24 cellular contexts compared by ENCODE assay signal in genomic region chr16:58148099-58148498, GRCh38. TPM values are rescaled to one million over a fixed set of nuclear protein-coding genes. Genes with fewer than 3 reads are reported as not detected.
A peak's percentile ranks its signal among the peaks of the same experiment; 100 is the strongest.
DNase-seq lines count a peak whose midpoint lies in the region; ATAC-seq, FAIRE-seq and TF ChIP-seq lines count a peak whose summit lies in the region.
"Had no signal": no experiment of that assay in that cellular context is flagged by ENCODE, and none has a peak within 500 bp of the region (broad histone marks: within the 10 kb centered on the region; RNA-seq: fewer than 3 reads in every experiment).

No MANE protein-coding gene starts in this region.

- no peaks in the 10 kb centered on the region for H3K9me3 ChIP-seq in HepG2 (ENCODE audit: low read length)
- H3K9me3 ChIP-seq in right lobe of liver = no peaks in the 10 kb centered on the region
- H3K9me3 ChIP-seq in H1 (ENCODE audit: insufficient read depth in 2 of 2, low read depth in 1 of 2, low read length in 1 of 2) = no peaks in the 10 kb centered on the region
- no peaks in the 10 kb centered on the region for H3K9me3 ChIP-seq in neural progenitor cell (ENCODE audit: low read depth)
- H3K9me3 ChIP-seq: A549; BLaER1 treated with 17β-estradiol and CSF1 and Interleukin-3, amounts not matched to agents 10 nM and 100 nM; Caco-2 had no signal

- H3K14ac ChIP-seq in H1 (ENCODE audit: insufficient read length) = no peak overlapping the region

- H3K23ac ChIP-seq in H1 (ENCODE audit: insufficient read length) = no peak overlapping the region

- H3K27me3 Mint-ChIP-seq in neural progenitor cell (ENCODE audit: insufficient read depth, low read depth) = peaks cover 6% of the 10 kb centered on the region
- H3K27me3 Mint-ChIP-seq: B cell; CD4-positive, alpha-beta T cell had no signal

- no peak overlapping the region for H4K8ac ChIP-seq in H1 (ENCODE audit: extremely low read depth, insufficient read depth, low read length)

- FAIRE-seq in HepG2 (lab: Jason Lieb, UNC) = no peak
- FAIRE-seq in HTR-8/SVneo (lab: Jason Lieb, UNC) = peak; percentile 66
- no peak for FAIRE-seq in H1 (lab: Jason Lieb, UNC)
- FAIRE-seq: A549, D721Med, G401.6, GM12891, GM19239 had no signal

- no peak overlapping the region for H3K27ac ChIP-seq in HepG2 (ENCODE audit: extremely low read length, insufficient read depth, low read length)
- no peak overlapping the region for H3K27ac ChIP-seq in right lobe of liver
- no peak overlapping the region for H3K27ac ChIP-seq in H1 (ENCODE audit: low read depth, low read length)
- H3K27ac ChIP-seq in neural progenitor cell = no peak overlapping the region
- H3K27ac ChIP-seq: 22Rv1; A549; BLaER1 treated with 17β-estradiol and CSF1 and Interleukin-3, amounts not matched to agents 10 nM and 100 nM; C4-2B had no signal

- no peak overlapping the region for H2BK5ac ChIP-seq in H1 (ENCODE audit: low read depth, low read length)

- H3K4ac ChIP-seq in H1 (replicated peaks; ENCODE audit: insufficient read length, low read depth, low read length) = no peak overlapping the region

- no peak overlapping the region for H3K56ac ChIP-seq in H1 (replicated peaks; ENCODE audit: insufficient read length, low read depth, low read length)

- intact Hi-C loops in HepG2 (cut with micrococcal nuclease; ENCODE audit: unreplicated experiment) (no loop called here), right lobe of liver (cut with DNase I) (no loop called here)

- H2AFZ ChIP-seq in HepG2 (ENCODE audit: low read length) (no peak overlapping the region), H1 (ENCODE audit: low read length) (peak overlapping the region; percentile 90), neural progenitor cell (replicated peaks) (peak overlapping the region; percentile 93)

- H3K79me1 ChIP-seq in H1 (ENCODE audit: low read depth, low read length) = no peaks in the 10 kb centered on the region

- 48% methylated on average over 2 of the region's 2 CpGs for WGBS in HepG2 (ENCODE audit: low lambda C conversion rate)
- 88% methylated on average over 2 of the region's 2 CpGs for WGBS in right lobe of liver (ENCODE audit: insufficient coverage, low coverage, low lambda C conversion rate, missing lambda C conversion rate)
- WGBS in H1 (ENCODE audit: extremely low coverage in 1 of 2, insufficient coverage in 1 of 2, insufficient read length in 1 of 2, insufficient replicate concordance in 2 of 2, low coverage in 1 of 2, low lambda C conversion rate in 2 of 2, missing lambda C conversion rate in 1 of 2), 2 experiments = 82% methylated on average over 2 of the region's 2 CpGs; no CpG with 5 or more reads in 1 of the 2 experiments

- H3K79me2 ChIP-seq in HepG2 (ENCODE audit: insufficient read depth, low read length) (no peaks in the 10 kb centered on the region), H1 (ENCODE audit: control insufficient read depth in 1 of 2, insufficient read depth in 2 of 2, low read length in 2 of 2) (no peaks in the 10 kb centered on the region), neural progenitor cell (ENCODE audit: low read depth) (no peaks in the 10 kb centered on the region)

- TF ChIP-seq RAD21 in HepG2 (CRISPR knock-in tag; IDR thresholded peaks at IDR 0.05) (no peak), H1 (IDR thresholded peaks at IDR 0.05 in 1 of 2, conservative IDR thresholded peaks at IDR 0.05 in 1 of 2; ENCODE audit: low read depth in 2 of 2, low read length in 2 of 2) (no peak)

- no peak overlapping the region for H4K91ac ChIP-seq in H1 (replicated peaks; ENCODE audit: insufficient read length, low read length)

- no peak overlapping the region for H4K5ac ChIP-seq in H1 (ENCODE audit: insufficient read length, low read depth, low read length)

- H3K4me3 ChIP-seq in HepG2 (replicated peaks in 1 of 3; ENCODE audit: insufficient read depth in 1 of 3, low read depth in 2 of 3, low read length in 3 of 3) (no peak overlapping the region), right lobe of liver (no peak overlapping the region), H1 (ENCODE audit: extremely low read depth in 1 of 4, insufficient read depth in 2 of 4, low read depth in 3 of 4, low read length in 4 of 4) (no peak overlapping the region), neural progenitor cell (no peak overlapping the region)
- H3K4me3 ChIP-seq: A549; BLaER1 treated with 17β-estradiol and CSF1 and Interleukin-3, amounts not matched to agents 10 nM and 100 nM had no signal

- H3K9me3 Mint-ChIP-seq in neural progenitor cell = no peaks in the 10 kb centered on the region
- H3K9me3 Mint-ChIP-seq: CD4-positive, alpha-beta T cell; CD8-positive, alpha-beta T cell had no signal

- H3K27me3 ChIP-seq in HepG2 (ENCODE audit: control insufficient read depth in 1 of 2, insufficient read depth in 2 of 2, low read length in 2 of 2) = no peaks in the 10 kb centered on the region
- no peaks in the 10 kb centered on the region for H3K27me3 ChIP-seq in right lobe of liver
- no peaks in the 10 kb centered on the region for H3K27me3 ChIP-seq in H1 (replicated peaks in 1 of 4; ENCODE audit: control insufficient read depth in 3 of 4, extremely low read depth in 1 of 4, insufficient read depth in 3 of 4, low read length in 3 of 4)
- H3K27me3 ChIP-seq in neural progenitor cell = no peaks in the 10 kb centered on the region
- H3K27me3 ChIP-seq: BLaER1 treated with 17β-estradiol and CSF1 and Interleukin-3, amounts not matched to agents 10 nM and 100 nM had no signal

- peaks cover 9% of the 10 kb centered on the region for H3K4me1 ChIP-seq in HepG2 (ENCODE audit: insufficient read depth, low read length)
- no peaks in the 10 kb centered on the region for H3K4me1 ChIP-seq in right lobe of liver
- H3K4me1 ChIP-seq in H1 (replicated peaks in 1 of 4; ENCODE audit: control insufficient read depth in 3 of 4, insufficient read depth in 4 of 4, low read length in 3 of 4) = 0 out of 7 replicates have a peak, but pooled peaks cover 0 to 2% (median 0%) of the 10 kb centered on the region in 4 experiments
- H3K4me1 ChIP-seq in neural progenitor cell = no peaks in the 10 kb centered on the region
- H3K4me1 ChIP-seq: A549; BLaER1 treated with 17β-estradiol and CSF1 and Interleukin-3, amounts not matched to agents 10 nM and 100 nM had no signal

- H3K4me3 Mint-ChIP-seq in neural progenitor cell = no peak overlapping the region
- H3K4me3 Mint-ChIP-seq: B cell; CD4-positive, alpha-beta T cell; CD8-positive, alpha-beta T cell had no signal

- H3K4me2 ChIP-seq in HepG2 (ENCODE audit: low read depth, low read length) (no peak overlapping the region), H1 (ENCODE audit: insufficient read depth in 1 of 2, low read depth in 2 of 2, low read length in 2 of 2) (no peak overlapping the region), neural progenitor cell (no peak overlapping the region)
- H3K4me2 ChIP-seq: A549; BLaER1 treated with 17β-estradiol and CSF1 and Interleukin-3, amounts not matched to agents 10 nM and 100 nM had no signal

- H3K23me2 ChIP-seq in H1 (ENCODE audit: low read depth, low read length) = no peaks in the 10 kb centered on the region; the same call in 1 of the 2 replicates

- DNase-seq in HepG2 (ENCODE audit: low spot score) (no peak), right lobe of liver (no peak), HTR-8/SVneo (ENCODE audit: insufficient read length, low spot score) (no peak), H1 (ENCODE audit: low read depth in 1 of 2, low spot score in 2 of 2) (no peak), neural progenitor cell (ENCODE audit: low spot score) (no peak), nucleus accumbens (lab: John Stamatoyannopoulos, UW) (no peak)
- DNase-seq: AML-193; Caco-2; Calu3; CD4-positive, alpha-beta T cell; CD8-positive, alpha-beta T cell; DMS79 treated with DMSO at 0.1 percent for 48 hours; GF-D8 had no signal

- peaks cover 2% of the 10 kb centered on the region for H3K4me1 Mint-ChIP-seq in neural progenitor cell
- H3K4me1 Mint-ChIP-seq: B cell had no signal

- ATAC-seq in HepG2 (no peak), right lobe of liver (no peak), HG03045 (IDR thresholded peaks at IDR 0.05; ENCODE audit: unreplicated experiment) (no peak), HG03442 (IDR thresholded peaks at IDR 0.05; ENCODE audit: unreplicated experiment) (no peak)
- ATAC-seq: CD8-positive, alpha-beta T cell had no signal

- no peak overlapping the region for H2BK15ac ChIP-seq in H1 (ENCODE audit: low read length)

- H2BK120ac ChIP-seq in H1 (replicated peaks; ENCODE audit: low read depth, low read length) = no peak overlapping the region

- no peaks in the 10 kb centered on the region for H3K36me3 ChIP-seq in HepG2 (replicated peaks in 1 of 2; ENCODE audit: control insufficient read depth in 1 of 2, insufficient read depth in 2 of 2, low read length in 2 of 2)
- no peaks in the 10 kb centered on the region for H3K36me3 ChIP-seq in right lobe of liver
- no peaks in the 10 kb centered on the region for H3K36me3 ChIP-seq in H1 (ENCODE audit: control insufficient read depth in 2 of 4, insufficient read depth in 4 of 4, low read length in 3 of 4)
- no peaks in the 10 kb centered on the region for H3K36me3 ChIP-seq in neural progenitor cell
- H3K36me3 ChIP-seq: BLaER1 treated with 17β-estradiol and CSF1 and Interleukin-3, amounts not matched to agents 10 nM and 100 nM had no signal

- TF ChIP-seq EP300 in HepG2 (IDR thresholded peaks at IDR 0.05; ENCODE audit: low read depth in 2 of 2, low read length in 2 of 2) (no peak), HepG2 (CRISPR knock-in tag; IDR thresholded peaks at IDR 0.05; ENCODE audit: borderline replicate concordance) (no peak), H1 (IDR thresholded peaks at IDR 0.05; ENCODE audit: borderline replicate concordance in 1 of 2, low read depth in 2 of 2, low read length in 2 of 2) (no peak)

- H3K36me3 Mint-ChIP-seq in neural progenitor cell = no peaks in the 10 kb centered on the region

- H4K20me1 ChIP-seq in HepG2 (ENCODE audit: insufficient read depth, low read length) = no peaks in the 10 kb centered on the region
- H4K20me1 ChIP-seq in H1 (replicated peaks in 1 of 2; ENCODE audit: control insufficient read depth in 1 of 2, insufficient read depth in 2 of 2, low read length in 2 of 2) = no peaks in the 10 kb centered on the region
- no peaks in the 10 kb centered on the region for H4K20me1 ChIP-seq in neural progenitor cell (ENCODE audit: low read depth)
- H4K20me1 ChIP-seq: BLaER1 treated with 17β-estradiol and CSF1 and Interleukin-3, amounts not matched to agents 10 nM and 100 nM had no signal

- H2BK20ac ChIP-seq in H1 (ENCODE audit: low read length) = no peak overlapping the region

- no TSS peak for BruUV-seq in HepG2 (replicated peaks; lab: Mats Ljungman, UMichigan)

- TF ChIP-seq CTCF in HepG2 (CRISPR knock-in tag; IDR thresholded peaks at IDR 0.05) (no peak), right lobe of liver (IDR thresholded peaks at IDR 0.05) (no peak), H1 (IDR thresholded peaks at IDR 0.05; ENCODE audit: control extremely low read depth in 1 of 3, insufficient read depth in 1 of 3, low read depth in 1 of 3, low read length in 3 of 3) (no peak), neural progenitor cell (IDR thresholded peaks at IDR 0.05) (no peak)

- POLR2A ChIA-PET in HepG2 (lab: Yijun Ruan, JAX) = no interaction called here
- POLR2A ChIA-PET in H1 (lab: Charles Lee; ENCODE audit: partially characterized antibody) = no interaction called here

- H3K18ac ChIP-seq in H1 (ENCODE audit: extremely low read depth, low read length) = no peak overlapping the region

- H2BK12ac ChIP-seq in H1 (ENCODE audit: low read depth, low read length) = no peak overlapping the region

- no peak for TF ChIP-seq POLR2A in HepG2 (IDR thresholded peaks at IDR 0.05; ENCODE audit: insufficient read depth in 1 of 2, low read depth in 2 of 2, low read length in 2 of 2)
- no peak for TF ChIP-seq POLR2A in right lobe of liver (IDR thresholded peaks at IDR 0.05)
- TF ChIP-seq POLR2A in H1 (IDR thresholded peaks at IDR 0.05; ENCODE audit: control extremely low read depth in 1 of 2, low read depth in 2 of 2, low read length in 2 of 2) = no peak

- H3K27ac Mint-ChIP-seq in neural progenitor cell = no peak overlapping the region
- H3K27ac Mint-ChIP-seq: B cell; CD4-positive, alpha-beta T cell; CD8-positive, alpha-beta T cell had no signal

- H3F3A ChIP-seq in neural progenitor cell (ENCODE audit: low read depth) = no peaks in the 10 kb centered on the region

- CTCF ChIA-PET in HepG2 (lab: Yijun Ruan, JAX; ENCODE audit: low intra/inter-chr PET ratio, low total read pairs) (no interaction called here), H1 (lab: Charles Lee; ENCODE audit: partially characterized antibody) (interaction anchor here (0.7 kb wide), 1 partner anchor 52 kb away, joined by 4 read pairs; no protein-coding TSS in a partner anchor)

- H2AK5ac ChIP-seq in H1 (ENCODE audit: low read depth, low read length) = no peak overlapping the region

- no peak overlapping the region for H3K9ac ChIP-seq in HepG2 (ENCODE audit: insufficient read depth, low read depth, low read length)
- H3K9ac ChIP-seq in H1 (replicated peaks in 1 of 4; ENCODE audit: extremely low read depth in 1 of 4, low read depth in 3 of 4, low read length in 3 of 4) = no peak overlapping the region
- H3K9ac ChIP-seq in neural progenitor cell = no peak overlapping the region
- H3K9ac ChIP-seq: BLaER1 treated with 17β-estradiol and CSF1 and Interleukin-3, amounts not matched to agents 10 nM and 100 nM had no signal

- in situ Hi-C loops in HepG2 (cut with HindIII; ENCODE audit: extremely low pct_ligation_motif_present, low pct_unique_long_range_greater_than_20kb) = no loop called here

RNA-seq across cellular contexts. Expression of gene CFAP20, which starts 18.9 kb away (rescaled TPM):
- total RNA-seq in HepG2 (2016; rRNA removed; fragmentation: Illumina TruSeq; extraction: Trizol) (87.4 and 103 TPM in 2 replicates), right lobe of liver (10 to 100 TPM in 5 of 6 experiments, 1 to 10 TPM in 1; 7.8 to 38.7 (median 18.1) TPM), neural progenitor cell (ENCODE audit: low replicate concordance) (93.6 and 93.8 TPM in 2 replicates)
- total RNA-seq in HepG2 (2016; cell fraction: cytosol; rRNA removed; fragmentation: Illumina TruSeq; extraction: Trizol; ENCODE audit: low read depth) = 20.4 and 23.7 TPM in 2 replicates
- 90.5 and 106 TPM in 2 replicates for total RNA-seq in HepG2 (2016; cell fraction: insoluble cytoplasmic fraction; rRNA removed; fragmentation: Illumina TruSeq; extraction: Trizol)
- total RNA-seq in HepG2 (2016; cell fraction: membrane; rRNA removed; fragmentation: Illumina TruSeq; extraction: Trizol) = 20.9 and 22.6 TPM in 2 replicates
- total RNA-seq in HepG2 (2016; cell fraction: nucleus; rRNA removed; fragmentation: Illumina TruSeq; extraction: Trizol) = 54.6 and 63.8 TPM in 2 replicates
- polyA plus RNA-seq in HepG2 (2011; rRNA removed) (62.3 and 73.1 TPM in 2 replicates), H1 (2011; rRNA removed) (65.4 and 74.2 TPM in 2 replicates)
- polyA plus RNA-seq in HepG2 (2011; cell fraction: cytosol; rRNA removed) = 55.6 and 61.8 TPM in 2 replicates
- 43.8 and 64.6 TPM in 2 replicates for polyA plus RNA-seq in HepG2 (2011; cell fraction: nucleus; rRNA removed)
- polyA plus RNA-seq in HepG2 (2012) = 38.8 and 48.5 TPM in 2 replicates
- polyA plus RNA-seq in HepG2 (2016; cell fraction: cytosol; fragmentation: Illumina TruSeq; extraction: Trizol; ENCODE audit: low read depth) = 8.6 and 8.9 TPM in 2 replicates
- polyA plus RNA-seq in HepG2 (2016; cell fraction: insoluble cytoplasmic fraction; fragmentation: Illumina TruSeq; extraction: Trizol; ENCODE audit: low read depth) = 99.6 and 104 TPM in 2 replicates
- polyA plus RNA-seq in HepG2 (2016; cell fraction: membrane; fragmentation: Illumina TruSeq; extraction: Trizol; ENCODE audit: low read depth) = 10.4 and 12.5 TPM in 2 replicates
- polyA plus RNA-seq in HepG2 (2016; cell fraction: nucleus; fragmentation: Illumina TruSeq; extraction: Trizol; ENCODE audit: insufficient read depth, low read depth) = 91.7 and 107 TPM in 2 replicates
- 62.6 and 62.7 TPM in 2 replicates for polyA minus RNA-seq in HepG2 (2011; rRNA and poly(A)+ RNA removed; ENCODE audit: low replicate concordance)
- polyA minus RNA-seq in HepG2 (2011; cell fraction: cytosol; rRNA and poly(A)+ RNA removed) = 32.8 and 51.6 TPM in 2 replicates
- 30.4 and 37.3 TPM in 2 replicates for polyA minus RNA-seq in HepG2 (2011; cell fraction: nucleus; rRNA and poly(A)+ RNA removed)
- total RNA-seq in H1 (2021; fragmentation: NEBNext Ultra II Directional; extraction: Animal tissue kit (Norgen Biotek cat#: 25700)) = 43.4 and 45.6 TPM in 2 replicates
- polyA plus RNA-seq in H1 (2011; cell fraction: cytosol; rRNA removed) = 67.2 TPM
- polyA plus RNA-seq in H1 (2011; cell fraction: nucleus; rRNA removed) = 48.5 TPM
- 44.2 to 53.6 TPM (median 49.8 TPM) in 4 replicates for polyA plus RNA-seq in H1 (2012, experiment 1 of 2)
- 35.8 TPM for polyA plus RNA-seq in H1 (2012, experiment 2 of 2)
- 53.7 TPM for polyA plus RNA-seq in H1 (2013, experiment 1 of 2)
- 56.7 TPM for polyA plus RNA-seq in H1 (2013, experiment 2 of 2)
- 46.3 and 62.7 TPM in 2 replicates for polyA minus RNA-seq in H1 (2011; rRNA and poly(A)+ RNA removed)
- 61.6 TPM for polyA minus RNA-seq in H1 (2011; cell fraction: cytosol; rRNA and poly(A)+ RNA removed)
- 28.6 TPM for polyA minus RNA-seq in H1 (2011; cell fraction: nucleus; rRNA and poly(A)+ RNA removed)

RNA-seq across cellular contexts. Expression of gene CSNK2A2, which starts 49.8 kb away (rescaled TPM):
- 46.4 and 75.8 TPM in 2 replicates for total RNA-seq in HepG2 (2016; rRNA removed; fragmentation: Illumina TruSeq; extraction: Trizol)
- 7.9 and 10.0 TPM in 2 replicates for total RNA-seq in HepG2 (2016; cell fraction: cytosol; rRNA removed; fragmentation: Illumina TruSeq; extraction: Trizol; ENCODE audit: low read depth)
- total RNA-seq in HepG2 (2016; cell fraction: insoluble cytoplasmic fraction; rRNA removed; fragmentation: Illumina TruSeq; extraction: Trizol) = 45.9 and 69.7 TPM in 2 replicates
- 48.2 and 51.0 TPM in 2 replicates for total RNA-seq in HepG2 (2016; cell fraction: membrane; rRNA removed; fragmentation: Illumina TruSeq; extraction: Trizol)
- 55.1 and 62.2 TPM in 2 replicates for total RNA-seq in HepG2 (2016; cell fraction: nucleus; rRNA removed; fragmentation: Illumina TruSeq; extraction: Trizol)
- polyA plus RNA-seq in HepG2 (2011; rRNA removed) = 48.0 and 56.9 TPM in 2 replicates
- polyA plus RNA-seq in HepG2 (2011; cell fraction: cytosol; rRNA removed) = 41.5 and 54.0 TPM in 2 replicates
- 27.7 and 32.7 TPM in 2 replicates for polyA plus RNA-seq in HepG2 (2011; cell fraction: nucleus; rRNA removed)
- polyA plus RNA-seq in HepG2 (2012) = 83.1 and 84.5 TPM in 2 replicates
- polyA plus RNA-seq in HepG2 (2016; cell fraction: cytosol; fragmentation: Illumina TruSeq; extraction: Trizol; ENCODE audit: low read depth) = 16.6 and 17.4 TPM in 2 replicates
- polyA plus RNA-seq in HepG2 (2016; cell fraction: insoluble cytoplasmic fraction; fragmentation: Illumina TruSeq; extraction: Trizol; ENCODE audit: low read depth) = 76.7 and 84.0 TPM in 2 replicates
- 43.1 and 47.3 TPM in 2 replicates for polyA plus RNA-seq in HepG2 (2016; cell fraction: membrane; fragmentation: Illumina TruSeq; extraction: Trizol; ENCODE audit: low read depth)
- polyA plus RNA-seq in HepG2 (2016; cell fraction: nucleus; fragmentation: Illumina TruSeq; extraction: Trizol; ENCODE audit: insufficient read depth, low read depth) = 77.0 and 77.7 TPM in 2 replicates
- 80.3 and 103 TPM in 2 replicates for polyA minus RNA-seq in HepG2 (2011; rRNA and poly(A)+ RNA removed; ENCODE audit: low replicate concordance)
- 85.8 and 89.6 TPM in 2 replicates for polyA minus RNA-seq in HepG2 (2011; cell fraction: cytosol; rRNA and poly(A)+ RNA removed)
- 57.7 and 65.4 TPM in 2 replicates for polyA minus RNA-seq in HepG2 (2011; cell fraction: nucleus; rRNA and poly(A)+ RNA removed)
- 10 to 100 TPM; 24.4 to 29.5 (median 26.8) TPM for total RNA-seq in right lobe of liver
- total RNA-seq in H1 (2021; fragmentation: NEBNext Ultra II Directional; extraction: Animal tissue kit (Norgen Biotek cat#: 25700)) = 124 and 128 TPM in 2 replicates
- polyA plus RNA-seq in H1 (2011; rRNA removed) = 29.4 and 37.9 TPM in 2 replicates
- polyA plus RNA-seq in H1 (2011; cell fraction: cytosol; rRNA removed) = 37.1 TPM
- polyA plus RNA-seq in H1 (2011; cell fraction: nucleus; rRNA removed) = 33.0 TPM
- polyA plus RNA-seq in H1 (2012, experiment 1 of 2) = 59.7 to 79.1 TPM (median 65.0 TPM) in 4 replicates
- 27.6 TPM for polyA plus RNA-seq in H1 (2012, experiment 2 of 2)
- 58.0 TPM for polyA plus RNA-seq in H1 (2013, experiment 1 of 2)
- 54.7 TPM for polyA plus RNA-seq in H1 (2013, experiment 2 of 2)
- 148 and 169 TPM in 2 replicates for polyA minus RNA-seq in H1 (2011; rRNA and poly(A)+ RNA removed)
- 74.3 TPM for polyA minus RNA-seq in H1 (2011; cell fraction: cytosol; rRNA and poly(A)+ RNA removed)
- polyA minus RNA-seq in H1 (2011; cell fraction: nucleus; rRNA and poly(A)+ RNA removed) = 97.3 TPM
- 69.7 and 81.6 TPM in 2 replicates for total RNA-seq in neural progenitor cell (ENCODE audit: low replicate concordance)
